Comparison of ENCODE assay signal across 14 cellular contexts in the genomic region with DNA sequence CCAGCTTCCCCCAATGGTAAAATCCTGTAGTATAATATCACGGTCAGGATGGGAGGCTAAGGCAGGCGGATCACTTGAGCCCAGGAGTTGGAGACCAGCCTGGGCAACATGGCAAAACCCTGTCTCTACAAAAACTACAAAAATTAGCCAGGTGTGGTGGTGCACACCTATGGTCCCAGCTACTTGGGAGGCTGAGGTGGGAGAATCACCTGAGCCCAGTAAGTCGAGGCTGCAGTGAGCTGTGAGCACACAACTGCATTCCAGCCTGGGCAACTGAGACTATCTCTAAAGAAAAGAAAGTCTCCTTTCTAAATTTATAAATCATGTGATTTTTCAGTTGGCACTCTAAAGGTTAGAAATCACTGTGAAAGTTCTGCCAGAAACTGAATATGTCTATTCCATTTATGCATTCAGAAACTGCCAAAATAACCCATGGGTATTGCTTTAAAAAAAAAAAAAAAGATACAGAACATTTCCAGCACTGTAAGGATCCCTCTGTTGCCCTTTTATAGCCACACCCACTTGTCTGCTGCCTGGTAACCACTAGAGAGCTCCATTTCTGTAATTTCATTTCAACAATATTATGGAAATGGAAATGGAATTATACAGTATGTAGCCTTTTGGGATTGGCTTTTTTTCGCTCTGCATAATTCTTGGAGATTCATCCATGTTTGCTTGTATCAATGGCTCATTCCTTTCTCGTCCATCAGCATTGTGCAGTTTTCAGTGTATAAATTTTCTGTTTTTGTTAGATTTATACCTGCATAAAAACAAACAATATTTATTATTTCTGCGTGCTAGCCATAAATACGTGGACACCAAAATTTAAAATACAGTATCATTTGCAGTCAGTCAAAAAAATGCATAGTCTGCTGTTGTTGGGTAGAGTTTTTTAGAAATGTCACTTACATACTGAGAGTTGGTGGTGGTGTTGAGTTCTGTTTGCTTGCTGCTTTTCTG. TPM values are rescaled to one million over a fixed set of nuclear protein-coding genes. Genes with fewer than 3 reads are reported as not detected.
DNase-seq lines count a peak whose midpoint lies in the region; ATAC-seq and TF ChIP-seq lines count a peak whose summit lies in the region.
"Had no signal": no experiment of that assay in that cellular context is flagged by ENCODE, and none has a peak within 500 bp of the region (broad histone marks: within the 10 kb centered on the region; RNA-seq: fewer than 3 reads in every experiment).

No MANE protein-coding gene starts in this region.

- H3K4me3 Mint-ChIP-seq in T-helper 17 cell: no peak overlapping the region
- no peak overlapping the region for H3K4me3 Mint-ChIP-seq in activated CD8-positive, alpha-beta T cell treated with anti-CD3 and anti-CD28 coated beads, Interleukin-2, amount 10 ng/mL, durations not matched to agents 7 days and 5 days
- H3K4me3 Mint-ChIP-seq: CD4-positive, alpha-beta memory T cell had no signal

- ATAC-seq in T-helper 17 cell (peak; percentile 37), GM18511 (IDR thresholded peaks at IDR 0.05; ENCODE audit: unreplicated experiment) (no peak)
- no peak for ATAC-seq in activated CD8-positive, alpha-beta T cell treated with anti-CD3 and anti-CD28 coated beads, Interleukin-2, amount 10 ng/mL, durations not matched to agents 7 days and 5 days
- ATAC-seq: lower lobe of right lung had no signal

- POLR2A ChIA-PET in activated CD8-positive, alpha-beta T cell treated with anti-CD3 and anti-CD28 coated beads, Interleukin-2, amount 10 ng/mL, durations not matched to agents 7 days and 5 days (lab: Charles Lee): interaction anchor here (1.1 kb wide), 1 partner anchor 9 kb away, joined by 5 read pairs; the partner anchor contains the start of gene CDC45

- no peak overlapping the region for H3K27ac Mint-ChIP-seq in T-helper 17 cell
- H3K27ac Mint-ChIP-seq in activated CD8-positive, alpha-beta T cell treated with anti-CD3 and anti-CD28 coated beads, Interleukin-2, amount 10 ng/mL, durations not matched to agents 7 days and 5 days: no peak overlapping the region
- H3K27ac Mint-ChIP-seq: CD4-positive, alpha-beta memory T cell had no signal

- CTCF ChIA-PET in activated CD8-positive, alpha-beta T cell treated with anti-CD3 and anti-CD28 coated beads, Interleukin-2, amount 10 ng/mL, durations not matched to agents 7 days and 5 days (lab: Charles Lee): interaction anchor here (1.1 to 1.8 kb wide), 2 partner anchors 9 to 141 kb away, joined by 5 to 9 read pairs; partner anchors contain the start of gene CDC45

- DNase-seq in ELR (ENCODE audit: low read depth): peak; percentile 34
- no peak for DNase-seq in T-helper 17 cell
- DNase-seq in foreskin melanocyte: peak; percentile 59
- DNase-seq in NCI-H345 (lab: John Stamatoyannopoulos, UW): no peak
- DNase-seq in activated CD8-positive, alpha-beta T cell treated with anti-CD3 and anti-CD28 coated beads, Interleukin-2, amount 10 ng/mL, durations not matched to agents 7 days and 5 days: no peak
- no peak for DNase-seq in germinal center (ENCODE audit: low spot score)
- DNase-seq: activated CD4-positive, alpha-beta T cell treated with anti-CD3 and anti-CD28 coated beads, Interleukin-2, amount 50 U/mL, for 4 hours; CD4-positive, alpha-beta memory T cell; lower lobe of right lung; NCI-H446 treated with DMSO at 0.1 percent for 48 hours had no signal

- H3K4me1 Mint-ChIP-seq in T-helper 17 cell: peaks cover 6% of the 10 kb centered on the region
- H3K4me1 Mint-ChIP-seq in activated CD8-positive, alpha-beta T cell treated with anti-CD3 and anti-CD28 coated beads, Interleukin-2, amount 10 ng/mL, durations not matched to agents 7 days and 5 days (ENCODE audit: low read depth): peaks cover 11% of the 10 kb centered on the region

- H3K9me3 Mint-ChIP-seq in activated CD8-positive, alpha-beta T cell treated with anti-CD3 and anti-CD28 coated beads, Interleukin-2, amount 10 ng/mL, durations not matched to agents 7 days and 5 days (ENCODE audit: insufficient read depth): no peaks in the 10 kb centered on the region
- H3K9me3 Mint-ChIP-seq: CD4-positive, alpha-beta memory T cell had no signal

- peak; percentile 16; the same call in 1 of the 2 replicates for TF ChIP-seq CTCF in 22Rv1 (IDR thresholded peaks at IDR 0.05)

- no peak overlapping the region; the same call in 1 of the 2 replicates for H3K27ac ChIP-seq in 22Rv1
- H3K27ac ChIP-seq: lower lobe of right lung, prostate gland, SK-N-MC had no signal

- peaks cover 6% of the 10 kb centered on the region for H3K36me3 Mint-ChIP-seq in T-helper 17 cell (ENCODE audit: low read depth)
- peaks cover 54% of the 10 kb centered on the region for H3K36me3 Mint-ChIP-seq in activated CD8-positive, alpha-beta T cell treated with anti-CD3 and anti-CD28 coated beads, Interleukin-2, amount 10 ng/mL, durations not matched to agents 7 days and 5 days (ENCODE audit: low read depth)
- H3K36me3 Mint-ChIP-seq: CD4-positive, alpha-beta memory T cell had no signal

- H3K9me3 ChIP-seq in T-helper 17 cell (ENCODE audit: control insufficient read depth, low read length, poor library complexity, severe bottlenecking): no peaks in the 10 kb centered on the region
- H3K9me3 ChIP-seq: lower lobe of right lung, prostate gland had no signal

- H3K27me3 Mint-ChIP-seq in T-helper 17 cell: no peaks in the 10 kb centered on the region
- no peaks in the 10 kb centered on the region for H3K27me3 Mint-ChIP-seq in activated CD8-positive, alpha-beta T cell treated with anti-CD3 and anti-CD28 coated beads, Interleukin-2, amount 10 ng/mL, durations not matched to agents 7 days and 5 days (ENCODE audit: low read depth)
- H3K27me3 Mint-ChIP-seq: CD4-positive, alpha-beta memory T cell had no signal

RNA-seq across cellular contexts. Expression of gene CDC45, which starts 9.4 kb away (rescaled TPM):
- under 1 TPM; 0.32 to 0.37 TPM for total RNA-seq in T-helper 17 cell
- 10 to 100 TPM; 90.2 to 94.3 TPM for total RNA-seq in activated CD8-positive, alpha-beta T cell treated with anti-CD3 and anti-CD28 coated beads, Interleukin-2, amount 10 ng/mL, durations not matched to agents 7 days and 5 days

RNA-seq across cellular contexts. Expression of gene UFD1, which starts 10.2 kb away (rescaled TPM):
- 10 to 100 TPM; 76.3 to 79.2 TPM for total RNA-seq in T-helper 17 cell
- 10 to 100 TPM; 94.3 to 97.2 TPM for total RNA-seq in activated CD8-positive, alpha-beta T cell treated with anti-CD3 and anti-CD28 coated beads, Interleukin-2, amount 10 ng/mL, durations not matched to agents 7 days and 5 days

RNA-seq across cellular contexts. Expression of gene CLDN5, which starts 35.0 kb away (rescaled TPM):
- 10 to 100 TPM in 1 of 2 donors, under 1 TPM in 1; 0.87 to 20.0 TPM for total RNA-seq in T-helper 17 cell
- not detected for total RNA-seq in activated CD8-positive, alpha-beta T cell treated with anti-CD3 and anti-CD28 coated beads, Interleukin-2, amount 10 ng/mL, durations not matched to agents 7 days and 5 days
- total RNA-seq: CD4-positive, alpha-beta memory T cell had no signal

RNA-seq across cellular contexts. Expression of gene C22orf39, which starts 41.7 kb away (rescaled TPM):
- 10 to 100 TPM; 31.6 to 32.7 TPM for total RNA-seq in T-helper 17 cell
- total RNA-seq in activated CD8-positive, alpha-beta T cell treated with anti-CD3 and anti-CD28 coated beads, Interleukin-2, amount 10 ng/mL, durations not matched to agents 7 days and 5 days: 10 to 100 TPM; 33.9 to 35.0 TPM

RNA-seq across cellular contexts. Expression of gene MRPL40, which starts 56.8 kb away (rescaled TPM):
- 10 to 100 TPM; 10.2 to 11.1 TPM for total RNA-seq in T-helper 17 cell
- 10 to 100 TPM; 26.8 to 29.5 TPM for total RNA-seq in activated CD8-positive, alpha-beta T cell treated with anti-CD3 and anti-CD28 coated beads, Interleukin-2, amount 10 ng/mL, durations not matched to agents 7 days and 5 days

Comparison
In these comparisons a context has a peak if more than half of its experiments do, and no peak if none do; other contexts are left out.
1. DNase-seq: peak in ELR (single experiment) and foreskin melanocyte (single experiment); none in T-helper 17 cell (0 of 3), NCI-H345 (single experiment), activated CD8-positive, alpha-beta T cell treated with anti-CD3 and anti-CD28 coated beads, Interleukin-2, amount 10 ng/mL, durations not matched to agents 7 days and 5 days (single experiment) and germinal center (single experiment).
2. RNA of gene CDC45, which starts 9.4 kb away (total RNA-seq): 90.2 to 94.3 TPM in activated CD8-positive, alpha-beta T cell treated with anti-CD3 and anti-CD28 coated beads, Interleukin-2, amount 10 ng/mL, durations not matched to agents 7 days and 5 days; 0.32 to 0.37 TPM in T-helper 17 cell; every median in the first group is over 10 times any median in the second.